ENCODE assay signal across 9 cellular contexts in the genomic region with DNA sequence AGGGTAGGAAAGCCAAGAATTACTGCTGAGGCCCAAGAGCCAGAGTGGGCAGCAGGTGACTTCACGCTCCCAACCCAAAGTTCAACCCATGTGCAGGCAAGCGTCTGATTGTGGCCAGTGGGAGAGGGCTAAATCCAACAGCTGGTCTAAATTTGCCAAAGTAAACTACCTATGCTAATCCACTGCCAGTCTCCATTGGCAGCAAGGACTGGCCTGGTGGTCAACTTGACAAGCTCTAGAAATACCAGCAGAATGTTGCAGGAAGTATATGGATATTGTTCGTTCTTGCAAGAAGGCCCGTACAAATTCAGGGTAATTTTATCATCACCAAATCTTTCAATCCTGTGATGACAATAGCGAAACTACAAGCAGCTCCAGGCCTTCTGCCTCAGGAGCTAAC. TPM values are rescaled to one million over a fixed set of nuclear protein-coding genes. Genes with fewer than 3 reads are reported as not detected.
DNase-seq lines count a peak whose midpoint lies in the region; ATAC-seq and TF ChIP-seq lines count a peak whose summit lies in the region.
"Had no signal": no experiment of that assay in that cellular context is flagged by ENCODE, and none has a peak within 500 bp of the region (broad histone marks: within the 10 kb centered on the region; RNA-seq: fewer than 3 reads in every experiment).

No MANE protein-coding gene starts in this region.

- H3K27ac ChIP-seq in skeletal muscle tissue (ENCODE audit: low read depth, low read length) = peak overlapping the region; percentile 83
- H3K27ac ChIP-seq: VCaP had no signal

- H3K4me1 Mint-ChIP-seq in HFFc6 (ENCODE audit: low read depth) = peaks cover 44% of the 10 kb centered on the region

- H3K9ac ChIP-seq in skeletal muscle tissue (ENCODE audit: low read depth in 1 of 3, low read length in 3 of 3) = peak overlapping the region; percentile 33 to 98 (median 97)

- DNase-seq in HFFc6 (no peak), GOT3 (lab: John Stamatoyannopoulos, UW) (no peak)

- no peaks in the 10 kb centered on the region for H3K9me3 Mint-ChIP-seq in HFFc6

- ATAC-seq in GM18498 (IDR thresholded peaks at IDR 0.05; ENCODE audit: unreplicated experiment) = no peak
- no peak for ATAC-seq in HG02981 (IDR thresholded peaks at IDR 0.05; ENCODE audit: unreplicated experiment)
- ATAC-seq in HG02938 (IDR thresholded peaks at IDR 0.05; ENCODE audit: unreplicated experiment) = no peak

- peaks cover 47 to 57% (median 51%) of the 10 kb centered on the region in 3 donors for H3K4me1 ChIP-seq in skeletal muscle tissue (ENCODE audit: control insufficient read depth in 3 of 3, insufficient read depth in 3 of 3, low read length in 3 of 3)

- peak overlapping the region; percentile 94 for H3K4me3 Mint-ChIP-seq in HFFc6

- H3K4me3 ChIP-seq in WI38 (ENCODE audit: low read depth, low read length) (peak overlapping the region; percentile 93; the same call in 1 of the 2 replicates), iPS-11a (ENCODE audit: low read depth, low read length) (peak overlapping the region; percentile 17), skeletal muscle tissue (ENCODE audit: low read length in 3 of 3) (peak overlapping the region; percentile 91 to 96 (median 95))

- no peaks in the 10 kb centered on the region for H3K9me3 ChIP-seq in skeletal muscle tissue (ENCODE audit: control insufficient read depth in 3 of 3, low read length in 3 of 3)

- no peak for TF ChIP-seq CTCF in HFFc6 (IDR thresholded peaks at IDR 0.05)
- no peak for TF ChIP-seq CTCF in WI38 (IDR thresholded peaks at IDR 0.05; ENCODE audit: low read depth, low read length)

- no peaks in the 10 kb centered on the region for H3K36me3 Mint-ChIP-seq in HFFc6 (ENCODE audit: low read depth)

- H3K36me3 ChIP-seq in skeletal muscle tissue (ENCODE audit: control insufficient read depth in 3 of 3, insufficient read depth in 3 of 3, low read length in 3 of 3) = peaks cover 2 to 6% (median 2%) of the 10 kb centered on the region in 3 donors

- no peaks in the 10 kb centered on the region; the same call in 1 of the 2 replicates for H3K27me3 Mint-ChIP-seq in HFFc6 (ENCODE audit: insufficient read depth)

- no peaks in the 10 kb centered on the region for H3K27me3 ChIP-seq in skeletal muscle tissue (ENCODE audit: control insufficient read depth in 3 of 3, insufficient read depth in 3 of 3, low read length in 3 of 3)

- peak overlapping the region; percentile 88; the same call in 1 of the 2 replicates for H3K27ac Mint-ChIP-seq in HFFc6

RNA-seq across cellular contexts. Expression of a gene that starts 1.5 kb away (rescaled TPM):
- 10 to 100 TPM; 18.9 to 29.1 (median 22.0) TPM for total RNA-seq in HFFc6 (2021; fragmentation: NEBNext Ultra II Directional; extraction: Animal tissue kit (Norgen Biotek cat#: 25700))
- 12.0 TPM for total RNA-seq in skeletal muscle tissue

RNA-seq across cellular contexts. Expression of a gene that starts 8.3 kb away (rescaled TPM):
- total RNA-seq in HFFc6 (2021; fragmentation: NEBNext Ultra II Directional; extraction: Animal tissue kit (Norgen Biotek cat#: 25700)) = not detected
- 0.52 TPM for total RNA-seq in skeletal muscle tissue

RNA-seq across cellular contexts. Expression of a gene that starts 43.4 kb away (rescaled TPM):
- total RNA-seq in HFFc6 (2021; fragmentation: NEBNext Ultra II Directional; extraction: Animal tissue kit (Norgen Biotek cat#: 25700)) = 10 to 100 TPM; 50.7 to 56.3 (median 52.8) TPM
- total RNA-seq in skeletal muscle tissue = 17.7 TPM

Comparison
In these comparisons a context has a peak if more than half of its experiments do, and no peak if none do; other contexts are left out.
1. H3K4me3 ChIP-seq: peak in every context shown above with its lines; median percentile 95 in skeletal muscle tissue; 93 in WI38; 17 in iPS-11a.